ENCODE assay signal across 17 cellular contexts in genomic region chr6:151490996-151491395, GRCh38. TPM values are rescaled to one million over a fixed set of nuclear protein-coding genes. Genes with fewer than 3 reads are reported as not detected.
A peak's percentile ranks its signal among the peaks of the same experiment; 100 is the strongest.
DNase-seq lines count a peak whose midpoint lies in the region; ATAC-seq, FAIRE-seq and TF ChIP-seq lines count a peak whose summit lies in the region.
"Had no signal": no experiment of that assay in that cellular context is flagged by ENCODE, and none has a peak within 500 bp of the region (broad histone marks: within the 10 kb centered on the region; RNA-seq: fewer than 3 reads in every experiment).

No MANE protein-coding gene starts in this region.

- no peak for TF ChIP-seq RAD21 in K562 (CRISPR knock-in tag; conservative IDR thresholded peaks at IDR 0.05 in 1 of 2, IDR thresholded peaks at IDR 0.05 in 1 of 2)

- no peak overlapping the region for H3K9ac ChIP-seq in K562 (ENCODE audit: insufficient read depth in 1 of 2, low read depth in 2 of 2, low read length in 2 of 2)
- H3K9ac ChIP-seq: GM23248 had no signal

- intact Hi-C loops in right cardiac atrium (cut with DNase I) (no loop called here), Right ventricle myocardium superior (cut with DNase I) (no loop called here), K562 (cut with micrococcal nuclease) (no loop called here), esophagus squamous epithelium (cut with DNase I) (no loop called here)

- CTCF ChIA-PET in K562 (lab: Yijun Ruan, JAX; ENCODE audit: low intra/inter-chr PET ratio), result no interaction called here

- 57% methylated on average over 7 of the region's 7 CpGs for WGBS in right cardiac atrium
- 1% methylated on average over 7 of the region's 7 CpGs for WGBS in K562 (ENCODE audit: insufficient coverage, low coverage, missing lambda C conversion rate)
- WGBS in esophagus squamous epithelium, 2 donors, result 77 to 82% methylated on average over 7 of the region's 7 CpGs

- no peaks in the 10 kb centered on the region for H3K36me3 Mint-ChIP-seq in neural crest cell (ENCODE audit: low read depth)

- no peak overlapping the region for H3K4me2 ChIP-seq in K562 (ENCODE audit: insufficient read depth, low read length)

- H3K4me1 ChIP-seq in right cardiac atrium (ENCODE audit: control insufficient read depth, insufficient read depth, low read length), result no peaks in the 10 kb centered on the region
- peaks cover 0 to 6% of the 10 kb centered on the region in 2 experiments; a peak in 1 of 5 replicates for H3K4me1 ChIP-seq in K562 (replicated peaks in 1 of 2; ENCODE audit: control insufficient read depth in 2 of 2, insufficient read depth in 2 of 2, low read length in 2 of 2)
- peaks cover 3 to 21% (median 4%) of the 10 kb centered on the region in 3 donors for H3K4me1 ChIP-seq in esophagus squamous epithelium

- H3K27me3 Mint-ChIP-seq in neural crest cell (ENCODE audit: low read depth), result peaks cover 31% of the 10 kb centered on the region

- in situ Hi-C loops in K562 (cut with MboI), result no loop called here

- no peak overlapping the region for H3K27ac Mint-ChIP-seq in neural crest cell (ENCODE audit: unreplicated experiment)
- H3K27ac Mint-ChIP-seq: B cell; CD4-positive, alpha-beta T cell had no signal

- BruUV-seq in K562 (replicated peaks; lab: Mats Ljungman, UMichigan), result no TSS peak

- H3K4me3 Mint-ChIP-seq in neural crest cell, result peak overlapping the region; percentile 24
- H3K4me3 Mint-ChIP-seq: B cell; CD4-positive, alpha-beta T cell had no signal

- peak; percentile 60 for ATAC-seq in right cardiac atrium
- no peak for ATAC-seq in Right ventricle myocardium superior (ENCODE audit: poor library complexity)
- no peak for ATAC-seq in K562
- no peak for ATAC-seq in esophagus mucosa

- POLR2A ChIA-PET in K562 (lab: Yijun Ruan, JAX), result no interaction called here

- no peak for TF ChIP-seq EP300 in K562 (IDR thresholded peaks at IDR 0.05; ENCODE audit: low read length)

- H3K27me3 ChIP-seq in right cardiac atrium (ENCODE audit: control insufficient read depth, insufficient read depth), result no peaks in the 10 kb centered on the region
- peaks cover 38 to 49% of the 10 kb centered on the region in 2 experiments for H3K27me3 ChIP-seq in K562 (ENCODE audit: control insufficient read depth in 2 of 2, insufficient read depth in 2 of 2, low read length in 2 of 2)
- peaks cover 0 to 45% (median 0%) of the 10 kb centered on the region in 4 donors for H3K27me3 ChIP-seq in esophagus squamous epithelium

- H3K4me1 Mint-ChIP-seq in neural crest cell, result peaks cover 14% of the 10 kb centered on the region

- H3K79me2 ChIP-seq in K562 (ENCODE audit: control insufficient read depth, insufficient read depth, low read length), result no peaks in the 10 kb centered on the region

- peak in 2 of 3 donors; percentile 38 to 80 for DNase-seq in right cardiac atrium
- DNase-seq in Right ventricle myocardium superior, result no peak
- DNase-seq in K562 (ENCODE audit: extremely low read depth in 1 of 4, low spot score in 3 of 4), result no peak
- no peak for DNase-seq in neural crest cell (ENCODE audit: low read depth, low spot score)
- DNase-seq in UCSD-AML1 (lab: John Stamatoyannopoulos, UW; ENCODE audit: unreplicated experiment), result no peak
- no peak for DNase-seq in esophagus squamous epithelium (lab: John Stamatoyannopoulos, UW)
- DNase-seq: C1 segment of cervical spinal cord; Calu3; CD4-positive, alpha-beta T cell; DMS 273 treated with DMSO at 0.1 percent for 48 hours; GM23248; H7 had no signal

- H3K27ac ChIP-seq in right cardiac atrium (ENCODE audit: low read length) (no peak overlapping the region), K562 (ENCODE audit: extremely low read depth, low read depth, low read length) (no peak overlapping the region), esophagus squamous epithelium (no peak overlapping the region)
- H3K27ac ChIP-seq: GM23248 had no signal

- TF ChIP-seq POLR2A in K562 (conservative IDR thresholded peaks at IDR 0.05), result no peak
- TF ChIP-seq POLR2A in esophagus squamous epithelium (IDR thresholded peaks at IDR 0.05), result no peak

- H3K9me3 Mint-ChIP-seq in neural crest cell, result no peaks in the 10 kb centered on the region
- H3K9me3 Mint-ChIP-seq: CD4-positive, alpha-beta T cell had no signal

- H3K4me3 ChIP-seq in right cardiac atrium (ENCODE audit: low read length) (no peak overlapping the region), K562 (no peak overlapping the region), esophagus squamous epithelium (no peak overlapping the region)
- H3K4me3 ChIP-seq: GM23248 had no signal

- peak; percentile 19 for FAIRE-seq in K562 (lab: Jason Lieb, UNC)
- FAIRE-seq: A204.1 had no signal

- no peaks in the 10 kb centered on the region for H4K20me1 ChIP-seq in K562 (replicated peaks; ENCODE audit: control insufficient read depth, insufficient read depth, low read length)

- no peaks in the 10 kb centered on the region for H3K9me1 ChIP-seq in K562 (ENCODE audit: control insufficient read depth, insufficient read depth, low read length)

- no peaks in the 10 kb centered on the region for H3K36me3 ChIP-seq in K562 (ENCODE audit: control insufficient read depth, insufficient read depth, low read length)
- H3K36me3 ChIP-seq in esophagus squamous epithelium, result no peaks in the 10 kb centered on the region

- TF ChIP-seq CTCF in K562 (IDR thresholded peaks at IDR 0.05 in 2 of 3, conservative IDR thresholded peaks at IDR 0.05 in 1 of 3; ENCODE audit: insufficient read depth in 2 of 3, low read depth in 1 of 3, low read length in 3 of 3) (no peak), neural crest cell (conservative IDR thresholded peaks at IDR 0.05) (no peak), esophagus squamous epithelium (IDR thresholded peaks at IDR 0.05) (no peak)

- H2AFZ ChIP-seq in K562 (ENCODE audit: low read depth, low read length), result no peak overlapping the region
- H2AFZ ChIP-seq: GM23248 had no signal

- no peaks in the 10 kb centered on the region for H3K9me3 ChIP-seq in right cardiac atrium (ENCODE audit: control insufficient read depth, low read length)
- H3K9me3 ChIP-seq in K562 (replicated peaks; ENCODE audit: control insufficient read depth, insufficient read depth, low read depth, low read length), result no peaks in the 10 kb centered on the region
- no peaks in the 10 kb centered on the region for H3K9me3 ChIP-seq in esophagus squamous epithelium

TF ChIP-seq in K562, 482 proteins besides CTCF, POLR2A, EP300 and RAD21 (continues in another document):
- TF ChIP-seq CBX3 (IDR thresholded peaks at IDR 0.05; ENCODE audit: borderline replicate concordance in 1 of 2, low read length in 2 of 2), result no peak

RNA-seq across cellular contexts. Expression of gene CCDC170, which starts 2.8 kb away (rescaled TPM):
- total RNA-seq in right cardiac atrium, result 1 to 10 TPM; 1.4 TPM
- polyA plus RNA-seq in right cardiac atrium, result 0.66 TPM
- 0.65 TPM for total RNA-seq in Right ventricle myocardium superior
- 0.67 TPM in 1 of 2 replicates, not detected in the other for total RNA-seq in K562 (2011; cell fraction: chromatin; rRNA removed; ENCODE audit: low replicate concordance)
- not detected in 2 replicates for total RNA-seq in K562 (2011; cell fraction: nucleolus; rRNA removed)
- not detected in 2 replicates for total RNA-seq in K562 (2011; cell fraction: nucleoplasm; rRNA removed)
- 0.05 TPM in 1 of 2 replicates, not detected in the other for total RNA-seq in K562 (2014; rRNA removed)
- not detected in 2 replicates for total RNA-seq in K562 (2014; rRNA removed; fragmentation: Illumina TruSeq; extraction: Trizol)
- 0.18 TPM in 1 of 2 replicates, not detected in the other for total RNA-seq in K562 (2015; rRNA removed; fragmentation: Illumina TruSeq; extraction: Trizol)
- not detected in 2 replicates for total RNA-seq in K562 (2021)
- polyA plus RNA-seq in K562 (2011; rRNA removed), result not detected in 2 replicates
- polyA plus RNA-seq in K562 (2011; cell fraction: cytosol; rRNA removed), result not detected in 2 replicates
- not detected in 2 replicates for polyA plus RNA-seq in K562 (2011; cell fraction: nucleus; rRNA removed)
- polyA plus RNA-seq in K562 (2012), result 0.03 TPM in 1 of 2 replicates, not detected in the other
- polyA plus RNA-seq in K562 (2014; fragmentation: Illumina TruSeq; extraction: Trizol), result not detected in 2 replicates
- not detected for polyA plus RNA-seq in K562 (2014; fragmentation: Nextera tagmentation; extraction: Ambion mirVana)
- 0.01 TPM in 1 of 2 replicates, not detected in the other for polyA plus RNA-seq in K562 (2014; rRNA removed)
- polyA minus RNA-seq in K562 (2011; rRNA and poly(A)+ RNA removed), result 0.32 TPM in 1 of 2 replicates, not detected in the other
- polyA minus RNA-seq in K562 (2011; cell fraction: cytosol; rRNA and poly(A)+ RNA removed), result not detected in 2 replicates
- polyA minus RNA-seq in K562 (2011; cell fraction: nucleus; rRNA and poly(A)+ RNA removed), result not detected in 2 replicates
- total RNA-seq in neural crest cell, result 0.25 and 0.37 TPM in 2 replicates
- total RNA-seq in esophagus squamous epithelium, result 1 to 10 TPM in 1 of 4 donors, under 1 TPM in 2, not detected in 1; 0.70 to 3.3 (median 0.95) TPM
- total RNA-seq in esophagus mucosa, result 0.04 TPM
- total RNA-seq: B cell; CD4-positive, alpha-beta T cell; Daoy; HT1080 had no signal

RNA-seq across cellular contexts. Expression of gene RMND1, which starts 39.1 kb away (rescaled TPM):
- total RNA-seq in right cardiac atrium, result 10 to 100 TPM; 10.9 to 15.2 (median 11.7) TPM
- 13.0 TPM for polyA plus RNA-seq in right cardiac atrium
- 15.5 TPM for total RNA-seq in Right ventricle myocardium superior
- total RNA-seq in K562 (2011; cell fraction: chromatin; rRNA removed; ENCODE audit: low replicate concordance), result 40.6 and 86.4 TPM in 2 replicates
- total RNA-seq in K562 (2011; cell fraction: nucleolus; rRNA removed), result 24.5 and 31.5 TPM in 2 replicates
- total RNA-seq in K562 (2011; cell fraction: nucleoplasm; rRNA removed), result 40.5 and 43.6 TPM in 2 replicates
- total RNA-seq in K562 (2014; rRNA removed), result 27.8 and 29.6 TPM in 2 replicates
- total RNA-seq in K562 (2014; rRNA removed; fragmentation: Illumina TruSeq; extraction: Trizol), result 47.8 and 51.5 TPM in 2 replicates
- 42.9 and 45.2 TPM in 2 replicates for total RNA-seq in K562 (2015; rRNA removed; fragmentation: Illumina TruSeq; extraction: Trizol)
- total RNA-seq in K562 (2021), result 25.2 and 26.9 TPM in 2 replicates
- 26.7 and 33.3 TPM in 2 replicates for polyA plus RNA-seq in K562 (2011; rRNA removed)
- polyA plus RNA-seq in K562 (2011; cell fraction: cytosol; rRNA removed), result 8.1 and 14.3 TPM in 2 replicates
- 8.1 and 8.3 TPM in 2 replicates for polyA plus RNA-seq in K562 (2011; cell fraction: nucleus; rRNA removed)
- 25.7 and 41.6 TPM in 2 replicates for polyA plus RNA-seq in K562 (2012)
- polyA plus RNA-seq in K562 (2014; fragmentation: Illumina TruSeq; extraction: Trizol), result 37.2 and 42.6 TPM in 2 replicates
- polyA plus RNA-seq in K562 (2014; fragmentation: Nextera tagmentation; extraction: Ambion mirVana), result 10 to 100 TPM; 36.2 to 38.4 TPM
- polyA plus RNA-seq in K562 (2014; rRNA removed), result 32.2 and 35.1 TPM in 2 replicates
- polyA minus RNA-seq in K562 (2011; rRNA and poly(A)+ RNA removed), result 50.2 and 53.2 TPM in 2 replicates
- 13.4 and 19.6 TPM in 2 replicates for polyA minus RNA-seq in K562 (2011; cell fraction: cytosol; rRNA and poly(A)+ RNA removed)
- 23.3 and 31.4 TPM in 2 replicates for polyA minus RNA-seq in K562 (2011; cell fraction: nucleus; rRNA and poly(A)+ RNA removed)
- total RNA-seq in neural crest cell, result 27.4 and 34.7 TPM in 2 replicates
- total RNA-seq in esophagus squamous epithelium, result 10 to 100 TPM in 3 of 4 donors, 1 to 10 TPM in 1; 4.6 to 25.9 (median 15.3) TPM
- total RNA-seq in esophagus mucosa, result 14.2 TPM

Comparison
In these comparisons a context has a peak if more than half of its experiments do, and no peak if none do; other contexts are left out.
1. ATAC-seq: peak in right cardiac atrium (2 of 2); none in Right ventricle myocardium superior (single experiment), K562 (single experiment) and esophagus mucosa (single experiment).
2. DNase-seq: peak in right cardiac atrium (2 of 3); none in Right ventricle myocardium superior (single experiment), K562 (0 of 4), neural crest cell (single experiment), UCSD-AML1 (single experiment) and esophagus squamous epithelium (single experiment).